Comparison of ENCODE assay signal across 8 cellular contexts in genomic region chr2:32164254-32164653, GRCh38. TPM values are rescaled to one million over a fixed set of nuclear protein-coding genes. Genes with fewer than 3 reads are reported as not detected.
DNase-seq lines count a peak whose midpoint lies in the region; ATAC-seq, FAIRE-seq and TF ChIP-seq lines count a peak whose summit lies in the region.
"Not testable (repeated sequence)": the region's sequence is repeated elsewhere in the genome, so short reads cannot be mapped to it uniquely, and the experiment has no call there.

No MANE protein-coding gene starts in this region.

- SMC1A ChIA-PET in GM12878 (lab: Charles Lee; ENCODE audit: uncharacterized antibody, unreplicated experiment), result interaction anchor here (1.0 to 1.3 kb wide), 2 partner anchors 10 to 33 kb away, joined by 3 to 4 read pairs; no protein-coding TSS in a partner anchor

- not testable (repeated sequence) for H3K9me3 Mint-ChIP-seq in CD8-positive, alpha-beta memory T cell; activated CD8-positive, alpha-beta T cell treated with anti-CD3 and anti-CD28 coated beads for 36 hours; natural killer cell; stimulated activated memory B cell treated with anti-CD40 and anti-IgM and Interleukin-4, amounts not matched to agents 10 μg/mL and 1 μg/mL and 100 μg/mL, for 72 hours

- peak overlapping the region; percentile 78; the same call in 1 of the 2 replicates for H2AFZ ChIP-seq in PC-9
- not testable (repeated sequence) for H2AFZ ChIP-seq in GM12878 (ENCODE audit: control insufficient read depth, low read depth, low read length)

- H3K4me1 ChIP-seq in CD8-positive, alpha-beta memory T cell (ENCODE audit: insufficient read depth, low read length); HUES6 (ENCODE audit: control insufficient read depth, insufficient read depth, low read length); GM12878 (ENCODE audit: control insufficient read depth, insufficient read depth, low read length): not testable (repeated sequence)
- peaks cover 19% of the 10 kb centered on the region for H3K4me1 ChIP-seq in PC-9 (replicated peaks; ENCODE audit: insufficient read depth)

- H3K9ac ChIP-seq in HUES6 (ENCODE audit: low read length); GM12878 (ENCODE audit: control insufficient read depth, insufficient read depth, low read length): not testable (repeated sequence)

- H3K79me2 ChIP-seq in PC-9 (ENCODE audit: low read depth), result peaks cover 37% of the 10 kb centered on the region
- peaks cover 39% of the 10 kb centered on the region for H3K79me2 ChIP-seq in GM12878 (ENCODE audit: control insufficient read depth, insufficient read depth, low read length)

- RAD21 ChIA-PET in GM12878 (lab: Charles Lee; ENCODE audit: unreplicated experiment), result not testable (repeated sequence)

- not testable (repeated sequence) for H3K9me3 ChIP-seq in CD8-positive, alpha-beta memory T cell (ENCODE audit: low read length); HUES6 (ENCODE audit: control insufficient read depth, insufficient read depth, low read depth, low read length); PC-9 (ENCODE audit: insufficient read depth, low read depth); GM12878 (replicated peaks; ENCODE audit: control insufficient read depth, insufficient read depth, low read length)

- intact Hi-C loops in PC-9 (cut with micrococcal nuclease; ENCODE audit: unreplicated experiment), result loop anchor here (2.0 to 10.0 kb wide), 2 partner anchors 129 to 193 kb away; partner anchors contain the start of genes BIRC6 and DPY30
- intact Hi-C loops in activated CD8-positive, alpha-beta T cell treated with anti-CD3 and anti-CD28 coated beads for 36 hours (cut with micrococcal nuclease); GM12878 (cut with micrococcal nuclease; ENCODE audit: unreplicated experiment); natural killer cell (cut with micrococcal nuclease): not testable (repeated sequence)

- H3K36me3 ChIP-seq in CD8-positive, alpha-beta memory T cell (ENCODE audit: insufficient read depth, low read length); HUES6 (ENCODE audit: control insufficient read depth, insufficient read depth, low read length); PC-9 (ENCODE audit: low read depth); GM12878 (ENCODE audit: control insufficient read depth in 2 of 2, insufficient read depth in 2 of 2, low read length in 1 of 2): not testable (repeated sequence)

- not testable (repeated sequence) for TF ChIP-seq CTCF in PC-9 (conservative IDR thresholded peaks at IDR 0.05); activated CD8-positive, alpha-beta T cell treated with anti-CD3 and anti-CD28 coated beads for 36 hours (IDR thresholded peaks at IDR 0.05); GM12878 (IDR thresholded peaks at IDR 0.05 in 2 of 3, conservative IDR thresholded peaks at IDR 0.05 in 1 of 3; ENCODE audit: control insufficient read depth in 2 of 3, extremely low read depth in 1 of 3, insufficient read depth in 1 of 3, low read depth in 3 of 3, low read length in 3 of 3); fibroblast of mammary gland (conservative IDR thresholded peaks at IDR 0.05; ENCODE audit: control insufficient read depth, insufficient read depth, low read depth, low read length); natural killer cell (IDR thresholded peaks at IDR 0.05)

- H3K4me1 Mint-ChIP-seq in CD8-positive, alpha-beta memory T cell, result peaks cover 29 to 39% (median 35%) of the 10 kb centered on the region in 3 donors
- peaks cover 30% of the 10 kb centered on the region for H3K4me1 Mint-ChIP-seq in activated CD8-positive, alpha-beta T cell treated with anti-CD3 and anti-CD28 coated beads for 36 hours (ENCODE audit: low read depth)
- H3K4me1 Mint-ChIP-seq in natural killer cell, result peaks cover 26 to 28% of the 10 kb centered on the region in 2 donors
- peaks cover 42% of the 10 kb centered on the region for H3K4me1 Mint-ChIP-seq in stimulated activated memory B cell treated with anti-CD40 and anti-IgM and Interleukin-4, amounts not matched to agents 10 μg/mL and 1 μg/mL and 100 μg/mL, for 72 hours

- peak overlapping the region; percentile 65 to 100 (median 99) for H3K4me3 Mint-ChIP-seq in CD8-positive, alpha-beta memory T cell
- H3K4me3 Mint-ChIP-seq in activated CD8-positive, alpha-beta T cell treated with anti-CD3 and anti-CD28 coated beads for 36 hours, result peak overlapping the region; percentile 100
- peak overlapping the region; percentile 57 for H3K4me3 Mint-ChIP-seq in natural killer cell
- H3K4me3 Mint-ChIP-seq in stimulated activated memory B cell treated with anti-CD40 and anti-IgM and Interleukin-4, amounts not matched to agents 10 μg/mL and 1 μg/mL and 100 μg/mL, for 72 hours, result peak overlapping the region; percentile 90

- peak overlapping the region; percentile 14 for H3K27ac ChIP-seq in CD8-positive, alpha-beta memory T cell (ENCODE audit: low read depth, low read length)
- not testable (repeated sequence) for H3K27ac ChIP-seq in HUES6 (ENCODE audit: low read depth, low read length); GM12878 (ENCODE audit: control insufficient read depth, insufficient read depth)
- H3K27ac ChIP-seq in PC-9, result peak overlapping the region; percentile 78

- H3K27me3 Mint-ChIP-seq in CD8-positive, alpha-beta memory T cell; activated CD8-positive, alpha-beta T cell treated with anti-CD3 and anti-CD28 coated beads for 36 hours; natural killer cell (ENCODE audit: low read depth in 2 of 2); stimulated activated memory B cell treated with anti-CD40 and anti-IgM and Interleukin-4, amounts not matched to agents 10 μg/mL and 1 μg/mL and 100 μg/mL, for 72 hours: not testable (repeated sequence)

- H3K27ac Mint-ChIP-seq in CD8-positive, alpha-beta memory T cell, result peak overlapping the region in 3 of 8 donors; percentile 12 to 83 (median 33)
- H3K27ac Mint-ChIP-seq in activated CD8-positive, alpha-beta T cell treated with anti-CD3 and anti-CD28 coated beads for 36 hours, result peak overlapping the region; percentile 98
- not testable (repeated sequence) for H3K27ac Mint-ChIP-seq in natural killer cell
- peak overlapping the region; percentile 95 for H3K27ac Mint-ChIP-seq in stimulated activated memory B cell treated with anti-CD40 and anti-IgM and Interleukin-4, amounts not matched to agents 10 μg/mL and 1 μg/mL and 100 μg/mL, for 72 hours

- not testable (repeated sequence) for BruUV-seq in PC-9 (replicated peaks; lab: Mats Ljungman, UMichigan); GM12878 (replicated peaks; lab: Mats Ljungman, UMichigan)

- TF ChIP-seq POLR2A in GM12878 (IDR thresholded peaks at IDR 0.05; ENCODE audit: low read depth, low read length), result not testable (repeated sequence)

- H3F3A ChIP-seq in PC-9 (ENCODE audit: insufficient read depth, low read depth), result not testable (repeated sequence)

- CTCF ChIA-PET in CD8-positive, alpha-beta memory T cell (lab: Charles Lee); PC-9 (lab: Charles Lee); activated CD8-positive, alpha-beta T cell treated with anti-CD3 and anti-CD28 coated beads for 36 hours (lab: Charles Lee): not testable (repeated sequence)
- CTCF ChIA-PET in GM12878 (lab: Yijun Ruan, JAX), result interaction anchor here (0.6 kb wide), 1 partner anchor 1476 kb away, joined by 3 read pairs; no protein-coding TSS in a partner anchor

- TF ChIP-seq RAD21 in GM12878 (IDR thresholded peaks at IDR 0.05; ENCODE audit: insufficient read depth, low read depth, low read length), result not testable (repeated sequence)

- not testable (repeated sequence) for H3K9me2 ChIP-seq in PC-9 (ENCODE audit: insufficient read depth)

- in situ Hi-C loops in GM12878 (cut with MboI), result not testable (repeated sequence)

- peaks cover 0 to 19% (median 5%) of the 10 kb centered on the region in 3 donors for H3K36me3 Mint-ChIP-seq in CD8-positive, alpha-beta memory T cell
- H3K36me3 Mint-ChIP-seq in activated CD8-positive, alpha-beta T cell treated with anti-CD3 and anti-CD28 coated beads for 36 hours (ENCODE audit: low read depth), result peaks cover 24% of the 10 kb centered on the region
- not testable (repeated sequence) for H3K36me3 Mint-ChIP-seq in natural killer cell; stimulated activated memory B cell treated with anti-CD40 and anti-IgM and Interleukin-4, amounts not matched to agents 10 μg/mL and 1 μg/mL and 100 μg/mL, for 72 hours

- H3K4me2 ChIP-seq in PC-9, result peak overlapping the region; percentile 83
- peak overlapping the region; percentile 45 for H3K4me2 ChIP-seq in GM12878 (ENCODE audit: control insufficient read depth, insufficient read depth)

- not testable (repeated sequence) for DNase-seq in CD8-positive, alpha-beta memory T cell; PC-9; activated CD8-positive, alpha-beta T cell treated with anti-CD3 and anti-CD28 coated beads for 36 hours; GM12878 (ENCODE audit: low read depth, low spot score); fibroblast of mammary gland (ENCODE audit: low read depth); natural killer cell

- not testable (repeated sequence) for ATAC-seq in activated CD8-positive, alpha-beta T cell treated with anti-CD3 and anti-CD28 coated beads for 36 hours; GM12878; natural killer cell; stimulated activated memory B cell treated with anti-CD40 and anti-IgM and Interleukin-4, amounts not matched to agents 10 μg/mL and 1 μg/mL and 100 μg/mL, for 72 hours

- not testable (repeated sequence) for FAIRE-seq in GM12878 (lab: Jason Lieb, UNC)

- H3K4me3 ChIP-seq in CD8-positive, alpha-beta memory T cell (ENCODE audit: low read length), result not testable (repeated sequence)
- peak overlapping the region; percentile 84 for H3K4me3 ChIP-seq in HUES6 (ENCODE audit: low read depth, low read length)
- peak overlapping the region; percentile 87 for H3K4me3 ChIP-seq in PC-9
- H3K4me3 ChIP-seq in GM12878, result peak overlapping the region; percentile 87; the same call in 1 of the 2 replicates
- peak overlapping the region; percentile 80 for H3K4me3 ChIP-seq in fibroblast of mammary gland (ENCODE audit: control insufficient read depth, low read depth, low read length)

- POLR2A ChIA-PET in CD8-positive, alpha-beta memory T cell (lab: Charles Lee); PC-9 (lab: Charles Lee; ENCODE audit: unreplicated experiment): not testable (repeated sequence)
- POLR2A ChIA-PET in activated CD8-positive, alpha-beta T cell treated with anti-CD3 and anti-CD28 coated beads for 36 hours (lab: Charles Lee), result interaction anchor here (0.6 kb wide), 1 partner anchor 206 kb away, joined by 3 read pairs; no protein-coding TSS in a partner anchor
- POLR2A ChIA-PET in GM12878 (lab: Charles Lee), result interaction anchor here (0.6 kb wide), 1 partner anchor 48 kb away, joined by 4 read pairs; no protein-coding TSS in a partner anchor

- not testable (repeated sequence) for H4K20me1 ChIP-seq in PC-9 (ENCODE audit: insufficient read depth); GM12878 (ENCODE audit: control insufficient read depth, insufficient read depth)

- not testable (repeated sequence) for H3K27me3 ChIP-seq in CD8-positive, alpha-beta memory T cell (ENCODE audit: insufficient read depth, low read length, poor library complexity, severe bottlenecking); HUES6 (ENCODE audit: control insufficient read depth, insufficient read depth, low read length); PC-9 (ENCODE audit: insufficient read depth, low read depth); GM12878 (replicated peaks in 1 of 2; ENCODE audit: control insufficient read depth in 2 of 2, insufficient read depth in 2 of 2, low read length in 1 of 2)

- TF ChIP-seq EP300 in GM12878 (IDR thresholded peaks at IDR 0.05; ENCODE audit: borderline replicate concordance in 1 of 2, control insufficient read depth in 1 of 2, low read depth in 2 of 2, low read length in 2 of 2), result not testable (repeated sequence)

- whole genome bisulfite sequencing in GM12878 (ENCODE audit: insufficient coverage, insufficient replicate concordance, low lambda C conversion rate, missing lambda C conversion rate), result 94% methylated on average over 10 of the region's 10 CpGs

RNA-seq across cellular contexts. Expression of gene SLC30A6, which starts 1.4 kb away (rescaled TPM):
- 10 to 100 TPM; 29.5 to 29.6 TPM for total RNA-seq in CD8-positive, alpha-beta memory T cell
- 8.8 TPM for polyA plus RNA-seq in CD8-positive, alpha-beta memory T cell
- total RNA-seq in PC-9 (2021), result 18.5 and 25.7 TPM in 2 replicates
- 10 to 100 TPM; 18.5 to 19.7 TPM for total RNA-seq in activated CD8-positive, alpha-beta T cell treated with anti-CD3 and anti-CD28 coated beads for 36 hours
- total RNA-seq in GM12878 (2013; cell fraction: nucleolus; rRNA removed), result 54.4 and 56.7 TPM in 2 replicates
- 15.6 and 20.4 TPM in 2 replicates for total RNA-seq in GM12878 (2014; rRNA removed)
- 15.7 and 16.3 TPM in 2 replicates for total RNA-seq in GM12878 (2014; rRNA removed; fragmentation: Illumina TruSeq; extraction: Trizol)
- 15.3 and 15.4 TPM in 2 replicates for total RNA-seq in GM12878 (2021)
- polyA plus RNA-seq in GM12878 (2011; ENCODE audit: low read depth), result 6.3 TPM
- 22.7 and 34.3 TPM in 2 replicates for polyA plus RNA-seq in GM12878 (2011; rRNA removed)
- 9.0 and 11.8 TPM in 2 replicates for polyA plus RNA-seq in GM12878 (2011; cell fraction: cytosol; rRNA removed)
- polyA plus RNA-seq in GM12878 (2011; cell fraction: nucleus; rRNA removed), result 7.5 and 8.5 TPM in 2 replicates
- polyA plus RNA-seq in GM12878 (2012), result 8.4 and 10.2 TPM in 2 replicates
- 15.6 and 18.9 TPM in 2 replicates for polyA plus RNA-seq in GM12878 (2014; fragmentation: Illumina TruSeq; extraction: Trizol)
- 1 to 10 TPM; 6.4 to 6.6 TPM for polyA plus RNA-seq in GM12878 (2014; fragmentation: Nextera tagmentation; extraction: Ambion mirVana)
- 8.9 and 10.6 TPM in 2 replicates for polyA plus RNA-seq in GM12878 (2014; rRNA removed)
- polyA plus RNA-seq in GM12878 (2016; fragmentation: Nextera tagmentation; extraction: Ambion mirVana), result 10 to 100 TPM; 15.6 to 17.8 TPM
- 20.3 and 25.1 TPM in 2 replicates for polyA minus RNA-seq in GM12878 (2011; rRNA and poly(A)+ RNA removed)
- polyA minus RNA-seq in GM12878 (2011; cell fraction: cytosol; rRNA and poly(A)+ RNA removed), result 7.8 and 9.5 TPM in 2 replicates
- 9.3 and 13.1 TPM in 2 replicates for polyA minus RNA-seq in GM12878 (2011; cell fraction: nucleus; rRNA and poly(A)+ RNA removed)
- 10 to 100 TPM in 2 of 3 donors, 1 to 10 TPM in 1; 8.3 to 14.0 (median 12.8) TPM for total RNA-seq in natural killer cell
